ENCODE assay signal across 17 cellular contexts in genomic region chr16:12283596-12283995, GRCh38.
DNase-seq lines count a peak whose midpoint lies in the region; ATAC-seq and TF ChIP-seq lines count a peak whose summit lies in the region.
"Had no signal": no experiment of that assay in that cellular context is flagged by ENCODE, and none has a peak within 500 bp of the region (broad histone marks: within the 10 kb centered on the region; RNA-seq: fewer than 3 reads in every experiment).

No MANE protein-coding gene starts in this region.

- H3K79me2 ChIP-seq in osteoblast (ENCODE audit: insufficient read depth, low read length), result no peaks in the 10 kb centered on the region

- TF ChIP-seq CTCF in activated B cell treated with CpG ODN at 0.5 μM for 24 hours (IDR thresholded peaks at IDR 0.05), result no peak
- TF ChIP-seq CTCF in osteoblast (IDR thresholded peaks at IDR 0.05; ENCODE audit: extremely low read depth, low read depth, low read length), result no peak

- H3K27me3 ChIP-seq in BLaER1 treated with 17β-estradiol and CSF1 and Interleukin-3, amounts not matched to agents 10 nM and 100 nM, result no peaks in the 10 kb centered on the region
- no peaks in the 10 kb centered on the region for H3K27me3 ChIP-seq in osteoblast (ENCODE audit: insufficient read depth, low read length)
- H3K27me3 ChIP-seq: BLaER1 had no signal

- intact Hi-C loops in activated B cell treated with CpG ODN at 0.5 μM for 24 hours (cut with micrococcal nuclease), result no loop called here

- DNase-seq in Jurkat, Clone E6-1 (ENCODE audit: low read depth, low spot score), result peak; percentile 63
- DNase-seq in activated B cell treated with CpG ODN at 0.5 μM for 24 hours (no peak), osteoblast (ENCODE audit: insufficient read length, low spot score, missing footprints) (peak; percentile 49), HEK293T (ENCODE audit: extremely low spot score) (no peak), anterior cingulate cortex (lab: John Stamatoyannopoulos, UW) (no peak)
- no peak for DNase-seq in activated CD8-positive, alpha-beta memory T cell treated with anti-CD3 and anti-CD28 coated beads, Interleukin-2, amount 50 U/mL, for 48 hours
- DNase-seq: CD4-positive, alpha-beta T cell; CD8-positive, alpha-beta memory T cell; DMS 273 treated with DMSO at 0.1 percent for 48 hours; DMS79; GF-D8; H7; HCEC 1CT had no signal

- no peak overlapping the region for H3K4me3 ChIP-seq in BLaER1 treated with 17β-estradiol and CSF1 and Interleukin-3, amounts not matched to agents 10 nM and 100 nM
- H3K4me3 ChIP-seq in Jurkat, Clone E6-1 (ENCODE audit: low read length), result no peak overlapping the region
- no peak overlapping the region for H3K4me3 ChIP-seq in osteoblast (ENCODE audit: insufficient read depth, low read length)
- H3K4me3 ChIP-seq: BLaER1 had no signal

- H2AFZ ChIP-seq in osteoblast (ENCODE audit: low read length), result no peak overlapping the region

- H3K4me2 ChIP-seq in BLaER1 treated with 17β-estradiol and CSF1 and Interleukin-3, amounts not matched to agents 10 nM and 100 nM, result peak overlapping the region in 6 of 11 experiments; percentile 10 to 49 (median 29); a peak in 10 of 22 replicates
- H3K4me2 ChIP-seq in osteoblast (ENCODE audit: insufficient read depth, low read length), result no peak overlapping the region

- H3K4me1 Mint-ChIP-seq in activated B cell treated with CpG ODN at 0.5 μM for 24 hours, result peaks cover 30% of the 10 kb centered on the region
- H3K4me1 Mint-ChIP-seq: CD8-positive, alpha-beta memory T cell had no signal

- peaks cover 7 to 21% (median 13%) of the 10 kb centered on the region in 10 experiments for H3K4me1 ChIP-seq in BLaER1 treated with 17β-estradiol and CSF1 and Interleukin-3, amounts not matched to agents 10 nM and 100 nM
- H3K4me1 ChIP-seq in osteoblast (ENCODE audit: insufficient read depth, low read length), result no peaks in the 10 kb centered on the region

- H3K9ac ChIP-seq in BLaER1 treated with 17β-estradiol and CSF1 and Interleukin-3, amounts not matched to agents 10 nM and 100 nM, result no peak overlapping the region
- H3K9ac ChIP-seq: BLaER1 had no signal

- H3K27ac ChIP-seq in BLaER1 treated with 17β-estradiol and CSF1 and Interleukin-3, amounts not matched to agents 10 nM and 100 nM, result no peak overlapping the region
- no peak overlapping the region for H3K27ac ChIP-seq in osteoblast (ENCODE audit: low read depth, low read length)
- H3K27ac ChIP-seq: BLaER1 had no signal

- ATAC-seq in activated B cell treated with CpG ODN at 0.5 μM for 24 hours (ENCODE audit: low read depth) (no peak), HG02571 (IDR thresholded peaks at IDR 0.05; ENCODE audit: unreplicated experiment) (no peak)

- H3K9me3 ChIP-seq in BLaER1 treated with 17β-estradiol and CSF1 and Interleukin-3, amounts not matched to agents 10 nM and 100 nM (replicated peaks in 1 of 11), result peaks cover 0 to 10% (median 8%) of the 10 kb centered on the region in 11 experiments; a peak in 15 of 22 replicates
- no peaks in the 10 kb centered on the region for H3K9me3 ChIP-seq in osteoblast (ENCODE audit: low read depth, low read length)

- H3K9me3 Mint-ChIP-seq in activated B cell treated with CpG ODN at 0.5 μM for 24 hours, result no peaks in the 10 kb centered on the region
- H3K9me3 Mint-ChIP-seq: CD14-positive monocyte; CD4-positive, alpha-beta T cell; CD8-positive, alpha-beta memory T cell had no signal

- H4K20me1 ChIP-seq in BLaER1 treated with 17β-estradiol and CSF1 and Interleukin-3, amounts not matched to agents 10 nM and 100 nM, result peaks cover 0 to 68% (median 4%) of the 10 kb centered on the region in 11 experiments; a peak in 12 of 22 replicates
- H4K20me1 ChIP-seq in osteoblast (ENCODE audit: insufficient read depth, low read length), result no peaks in the 10 kb centered on the region
- H4K20me1 ChIP-seq: BLaER1 had no signal

- no peaks in the 10 kb centered on the region for H3K27me3 Mint-ChIP-seq in activated B cell treated with CpG ODN at 0.5 μM for 24 hours
- H3K27me3 Mint-ChIP-seq: CD4-positive, alpha-beta T cell; CD8-positive, alpha-beta memory T cell had no signal

- POLR2A ChIA-PET in activated B cell treated with CpG ODN at 0.5 μM for 24 hours (lab: Charles Lee), result interaction anchor here (0.6 kb wide), 1 partner anchor 10 kb away, joined by 4 read pairs; no protein-coding TSS in a partner anchor
- POLR2A ChIA-PET in HEK293T (lab: Yijun Ruan, JAX), result no interaction called here

- CTCF ChIA-PET in activated B cell treated with CpG ODN at 0.5 μM for 24 hours (lab: Charles Lee), result no interaction called here
- CTCF ChIA-PET in HEK293T (lab: Yijun Ruan, JAX), result no interaction called here

- H3K36me3 ChIP-seq in BLaER1 treated with 17β-estradiol and CSF1 and Interleukin-3, amounts not matched to agents 10 nM and 100 nM, result peaks cover 0 to 38% (median 19%) of the 10 kb centered on the region in 11 experiments; a peak in 12 of 22 replicates
- H3K36me3 ChIP-seq in osteoblast (ENCODE audit: insufficient read depth, low read length), result no peaks in the 10 kb centered on the region

- H3K27ac Mint-ChIP-seq in activated B cell treated with CpG ODN at 0.5 μM for 24 hours, result peak overlapping the region; percentile 54
- H3K27ac Mint-ChIP-seq: CD14-positive monocyte; CD4-positive, alpha-beta T cell had no signal

- peaks cover 54% of the 10 kb centered on the region for H3K36me3 Mint-ChIP-seq in activated B cell treated with CpG ODN at 0.5 μM for 24 hours (ENCODE audit: low read depth)

- H3K4me3 Mint-ChIP-seq in activated B cell treated with CpG ODN at 0.5 μM for 24 hours, result no peak overlapping the region
- H3K4me3 Mint-ChIP-seq: CD14-positive monocyte; CD4-positive, alpha-beta T cell; CD8-positive, alpha-beta memory T cell had no signal

TF ChIP-seq in HEK293T, 16 proteins besides CTCF, POLR2A, EP300 and RAD21:
- TF ChIP-seq FOXM1 (IDR thresholded peaks at IDR 0.05; ENCODE audit: borderline replicate concordance) (no peak), SUZ12 (IDR thresholded peaks at IDR 0.05) (no peak)

Comparison
In these comparisons a context has a peak if more than half of its experiments do, and no peak if none do; other contexts are left out.
1. DNase-seq: peak in Jurkat, Clone E6-1 (single experiment) and osteoblast (single experiment); none in activated B cell treated with CpG ODN at 0.5 μM for 24 hours (single experiment), activated CD8-positive, alpha-beta memory T cell treated with anti-CD3 and anti-CD28 coated beads, Interleukin-2, amount 50 U/mL, for 48 hours (single experiment), HEK293T (single experiment) and anterior cingulate cortex (0 of 58).